Comparison of ENCODE assay signal across 23 cellular contexts in the genomic region with DNA sequence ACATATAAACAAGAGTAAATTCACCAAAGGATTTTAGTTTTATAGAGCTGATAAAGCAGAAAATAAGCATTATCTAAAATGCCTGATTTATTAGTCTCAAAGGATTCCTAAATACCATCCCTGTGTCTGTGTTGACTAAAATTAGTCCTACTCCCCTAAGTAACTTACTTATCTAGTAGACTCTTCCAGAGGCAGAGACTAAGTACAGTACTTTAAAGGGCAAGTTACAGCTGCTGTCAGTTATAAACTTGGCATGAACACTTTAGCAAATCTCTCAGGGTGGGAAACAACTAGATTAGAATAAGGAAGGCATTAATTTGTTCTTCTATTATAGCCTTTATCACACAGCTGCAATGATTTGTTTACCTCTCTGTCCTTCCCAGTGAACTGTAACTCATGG. TPM values are rescaled to one million over a fixed set of nuclear protein-coding genes. Genes with fewer than 3 reads are reported as not detected.
DNase-seq lines count a peak whose midpoint lies in the region; ATAC-seq and TF ChIP-seq lines count a peak whose summit lies in the region.
"Had no signal": no experiment of that assay in that cellular context is flagged by ENCODE, and none has a peak within 500 bp of the region (broad histone marks: within the 10 kb centered on the region; RNA-seq: fewer than 3 reads in every experiment).

No MANE protein-coding gene starts in this region.

- H3K4me1 ChIP-seq in heart left ventricle, result peaks cover 0 to 47% (median 26%) of the 10 kb centered on the region in 12 donors
- peaks cover 0 to 34% of the 10 kb centered on the region in 2 donors for H3K4me1 ChIP-seq in right atrium auricular region
- H3K4me1 ChIP-seq: right lobe of liver had no signal

- peak overlapping the region; percentile 15 for H3K4me3 Mint-ChIP-seq in T-helper 17 cell
- H3K4me3 Mint-ChIP-seq in stimulated activated naive B cell treated with anti-CD40 and anti-IgM and Interleukin-4, amounts not matched to agents 10 μg/mL and 1 μg/mL and 100 μg/mL, for 72 hours, result no peak overlapping the region
- H3K4me3 Mint-ChIP-seq: activated naive CD4-positive, alpha-beta T cell treated with anti-CD3 and anti-CD28 coated beads, Interleukin-2, amount 10 ng/mL, durations not matched to agents 7 days and 5 days had no signal

- H3K9me3 Mint-ChIP-seq in stimulated activated naive B cell treated with anti-CD40 and anti-IgM and Interleukin-4, amounts not matched to agents 10 μg/mL and 1 μg/mL and 100 μg/mL, for 72 hours, result peaks cover 0 to 3% of the 10 kb centered on the region in 2 donors
- H3K9me3 Mint-ChIP-seq: activated naive CD4-positive, alpha-beta T cell treated with anti-CD3 and anti-CD28 coated beads, Interleukin-2, amount 10 ng/mL, durations not matched to agents 7 days and 5 days; natural killer cell treated with Interleukin-12 subunit alpha and Interleukin-12 subunit beta and Interleukin-15 and Interleukin-18, amount 100 ng/mL, for 72 hours had no signal

- no peak for DNase-seq in heart left ventricle
- DNase-seq in right atrium auricular region (ENCODE audit: low spot score), result no peak
- no peak for DNase-seq in T-helper 17 cell
- no peak for DNase-seq in left colon
- no peak for DNase-seq in stimulated activated naive B cell treated with anti-CD40 and anti-IgM and Interleukin-4, amounts not matched to agents 10 μg/mL and 1 μg/mL and 100 μg/mL, for 72 hours
- DNase-seq in NCI-H2107 (lab: John Stamatoyannopoulos, UW), result no peak
- DNase-seq in NCI-H2227 (lab: John Stamatoyannopoulos, UW; ENCODE audit: unreplicated experiment), result no peak
- DNase-seq: activated CD4-positive, alpha-beta T cell treated with anti-CD3 and anti-CD28 coated beads for 36 hours; activated naive CD4-positive, alpha-beta T cell treated with anti-CD3 and anti-CD28 coated beads, Interleukin-2, amount 10 ng/mL, durations not matched to agents 7 days and 5 days; aorta; islet precursor cell; NCI-H146; NCI-H2171; NCI-H526 treated with DMSO at 0.1 percent for 48 hours; ovary; right lobe of liver had no signal

- no peak for TF ChIP-seq CTCF in heart left ventricle (IDR thresholded peaks at IDR 0.05)
- TF ChIP-seq CTCF in right atrium auricular region (IDR thresholded peaks at IDR 0.05), result no peak

- H3K27ac ChIP-seq in heart left ventricle, result peak overlapping the region in 2 of 12 donors; percentile 9 to 11
- H3K27ac ChIP-seq in right atrium auricular region, result no peak overlapping the region
- H3K27ac ChIP-seq: BLaER1 treated with 17β-estradiol and CSF1 and Interleukin-3, amounts not matched to agents 10 nM and 100 nM; gastroesophageal sphincter; KMS-11; ovary; right lobe of liver; SJSA1 had no signal

- no peaks in the 10 kb centered on the region for H3K27me3 Mint-ChIP-seq in T-helper 17 cell
- no peaks in the 10 kb centered on the region for H3K27me3 Mint-ChIP-seq in stimulated activated naive B cell treated with anti-CD40 and anti-IgM and Interleukin-4, amounts not matched to agents 10 μg/mL and 1 μg/mL and 100 μg/mL, for 72 hours
- H3K27me3 Mint-ChIP-seq: activated CD4-positive, alpha-beta T cell treated with anti-CD3 and anti-CD28 coated beads for 36 hours; activated naive CD4-positive, alpha-beta T cell treated with anti-CD3 and anti-CD28 coated beads, Interleukin-2, amount 10 ng/mL, durations not matched to agents 7 days and 5 days; natural killer cell treated with Interleukin-12 subunit alpha and Interleukin-12 subunit beta and Interleukin-15 and Interleukin-18, amount 100 ng/mL, for 72 hours had no signal

- TF ChIP-seq POLR2A in heart left ventricle (IDR thresholded peaks at IDR 0.05), result no peak

- H3K27ac Mint-ChIP-seq in T-helper 17 cell, result peak overlapping the region; percentile 92
- peak overlapping the region; percentile 22 for H3K27ac Mint-ChIP-seq in stimulated activated naive B cell treated with anti-CD40 and anti-IgM and Interleukin-4, amounts not matched to agents 10 μg/mL and 1 μg/mL and 100 μg/mL, for 72 hours
- H3K27ac Mint-ChIP-seq: activated naive CD4-positive, alpha-beta T cell treated with anti-CD3 and anti-CD28 coated beads, Interleukin-2, amount 10 ng/mL, durations not matched to agents 7 days and 5 days had no signal

- intact Hi-C loops in heart left ventricle (cut with DNase I), result loop anchor here in 1 of 10 donors (5.0 kb wide), 1 partner anchor 45 kb away; a partner anchor contains a TSS
- intact Hi-C loops in left colon (cut with DNase I, micrococcal nuclease), result no loop called here

- H3K4me3 ChIP-seq in heart left ventricle (no peak overlapping the region), right atrium auricular region (no peak overlapping the region)
- H3K4me3 ChIP-seq: BLaER1 treated with 17β-estradiol and CSF1 and Interleukin-3, amounts not matched to agents 10 nM and 100 nM; gastroesophageal sphincter; lung; ovary; right lobe of liver; SJSA1 had no signal

- H3K4me1 Mint-ChIP-seq in T-helper 17 cell, result peaks cover 56% of the 10 kb centered on the region
- H3K4me1 Mint-ChIP-seq in stimulated activated naive B cell treated with anti-CD40 and anti-IgM and Interleukin-4, amounts not matched to agents 10 μg/mL and 1 μg/mL and 100 μg/mL, for 72 hours, result peaks cover 40 to 70% of the 10 kb centered on the region in 2 donors

- peak; percentile 63 to 81 (median 72) for ATAC-seq in heart left ventricle
- ATAC-seq in T-helper 17 cell, result no peak
- ATAC-seq in left colon, result peak; percentile 22
- no peak for ATAC-seq in stimulated activated naive B cell treated with anti-CD40 and anti-IgM and Interleukin-4, amounts not matched to agents 10 μg/mL and 1 μg/mL and 100 μg/mL, for 72 hours (replicated peaks)
- no peak for ATAC-seq in HG03196 (IDR thresholded peaks at IDR 0.05; ENCODE audit: unreplicated experiment)
- ATAC-seq: gastroesophageal sphincter; natural killer cell treated with Interleukin-12 subunit alpha and Interleukin-12 subunit beta and Interleukin-15 and Interleukin-18, amount 100 ng/mL, for 72 hours; right lobe of liver had no signal

- H3K9me3 ChIP-seq in heart left ventricle (no peaks in the 10 kb centered on the region), right atrium auricular region (no peaks in the 10 kb centered on the region), T-helper 17 cell (ENCODE audit: control insufficient read depth, low read length, poor library complexity, severe bottlenecking) (no peaks in the 10 kb centered on the region)
- H3K9me3 ChIP-seq: BLaER1 treated with 17β-estradiol and CSF1 and Interleukin-3, amounts not matched to agents 10 nM and 100 nM; gastroesophageal sphincter; ovary; right lobe of liver; SJSA1 had no signal

- H3K27me3 ChIP-seq in heart left ventricle, result no peaks in the 10 kb centered on the region
- H3K27me3 ChIP-seq in right atrium auricular region, result no peaks in the 10 kb centered on the region
- H3K27me3 ChIP-seq: BLaER1 treated with 17β-estradiol and CSF1 and Interleukin-3, amounts not matched to agents 10 nM and 100 nM; gastroesophageal sphincter; ovary; right lobe of liver; SJSA1 had no signal

- H3K36me3 Mint-ChIP-seq in T-helper 17 cell (ENCODE audit: low read depth), result peaks cover 7% of the 10 kb centered on the region
- H3K36me3 Mint-ChIP-seq in stimulated activated naive B cell treated with anti-CD40 and anti-IgM and Interleukin-4, amounts not matched to agents 10 μg/mL and 1 μg/mL and 100 μg/mL, for 72 hours, result peaks cover 21 to 28% of the 10 kb centered on the region in 2 donors

- H3K36me3 ChIP-seq in heart left ventricle (no peaks in the 10 kb centered on the region), right atrium auricular region (no peaks in the 10 kb centered on the region)
- H3K36me3 ChIP-seq: gastroesophageal sphincter, ovary, right lobe of liver, SJSA1 had no signal

RNA-seq across cellular contexts. Expression of a gene that starts 46.0 kb away (rescaled TPM):
- total RNA-seq in heart left ventricle, result 10 to 100 TPM; 11.0 to 34.9 (median 20.4) TPM
- 10 to 100 TPM in 1 of 2 donors, 1 to 10 TPM in 1; 3.3 to 15.5 TPM for polyA plus RNA-seq in heart left ventricle
- 10 to 100 TPM; 14.9 to 18.5 TPM for total RNA-seq in right atrium auricular region
- 100 to 1,000 TPM; 123 to 158 TPM for total RNA-seq in T-helper 17 cell
- 100 to 1,000 TPM in 1 of 2 donors, 10 to 100 TPM in 1; 57.5 to 105 TPM for total RNA-seq in left colon

Comparison
In these comparisons a context has a peak if more than half of its experiments do, and no peak if none do; other contexts are left out.
1. ATAC-seq: peak in heart left ventricle (4 of 4) and left colon (single experiment); none in T-helper 17 cell (single experiment), stimulated activated naive B cell treated with anti-CD40 and anti-IgM and Interleukin-4, amounts not matched to agents 10 μg/mL and 1 μg/mL and 100 μg/mL, for 72 hours (0 of 2) and HG03196 (single experiment).